19 cellular contexts compared by ENCODE assay signal in genomic region chr6:149154137-149154900, GRCh38.
DNase-seq lines count a peak whose midpoint lies in the region; ATAC-seq and TF ChIP-seq lines count a peak whose summit lies in the region.
"Had no signal": no experiment of that assay in that cellular context is flagged by ENCODE, and none has a peak within 500 bp of the region (broad histone marks: within the 10 kb centered on the region; RNA-seq: fewer than 3 reads in every experiment).

No MANE protein-coding gene starts in this region.

- H3K27me3 ChIP-seq in CD4-positive, alpha-beta memory T cell (ENCODE audit: insufficient read depth, low read length): no peaks in the 10 kb centered on the region
- no peaks in the 10 kb centered on the region for H3K27me3 ChIP-seq in GM23338 (ENCODE audit: insufficient read depth)
- no peaks in the 10 kb centered on the region for H3K27me3 ChIP-seq in right lobe of liver
- H3K27me3 ChIP-seq in H7 (ENCODE audit: control insufficient read depth, insufficient read depth, low read length): no peaks in the 10 kb centered on the region
- H3K27me3 ChIP-seq: BE2C, breast epithelium had no signal

- no peaks in the 10 kb centered on the region for H4K20me1 ChIP-seq in GM23338 (replicated peaks; ENCODE audit: insufficient read depth)

- peak overlapping the region; percentile 83 to 97 (median 93) for H3K27ac Mint-ChIP-seq in CD4-positive, alpha-beta memory T cell
- no peak overlapping the region; the same call in 1 of the 2 replicates for H3K27ac Mint-ChIP-seq in GM23338
- peak overlapping the region; percentile 51 to 70 for H3K27ac Mint-ChIP-seq in activated naive CD4-positive, alpha-beta T cell treated with anti-CD3 and anti-CD28 coated beads, Interleukin-2, amount 50 U/mL, for 72 hours
- H3K27ac Mint-ChIP-seq in immature natural killer cell: peak overlapping the region in 4 of 6 donors; percentile 40 to 80 (median 57)
- H3K27ac Mint-ChIP-seq: mesothelial cell of epicardium had no signal

- intact Hi-C loops in CD4-positive, alpha-beta memory T cell (cut with micrococcal nuclease): no loop called here
- intact Hi-C loops in right lobe of liver (cut with DNase I): no loop called here

- no peaks in the 10 kb centered on the region for H3K27me3 Mint-ChIP-seq in CD4-positive, alpha-beta memory T cell
- H3K27me3 Mint-ChIP-seq in GM23338 (ENCODE audit: insufficient read depth, low read depth, poor library complexity) (peaks cover 4% of the 10 kb centered on the region), immature natural killer cell (ENCODE audit: low read depth in 3 of 3) (peaks cover 0 to 3% (median 2%) of the 10 kb centered on the region in 3 donors)

- no peak overlapping the region for H3K4me2 ChIP-seq in GM23338

- peak overlapping the region; percentile 24 for H3K27ac ChIP-seq in CD4-positive, alpha-beta memory T cell (ENCODE audit: low read depth, low read length)
- no peak overlapping the region for H3K27ac ChIP-seq in GM23338 (ENCODE audit: low read depth)
- no peak overlapping the region for H3K27ac ChIP-seq in right lobe of liver
- H3K27ac ChIP-seq: SJCRH30, thoracic aorta had no signal

- H3K4me3 Mint-ChIP-seq in CD4-positive, alpha-beta memory T cell: peak overlapping the region in 6 of 8 donors; percentile 63 to 90 (median 73)
- H3K4me3 Mint-ChIP-seq in GM23338 (no peak overlapping the region), immature natural killer cell (peak overlapping the region in 1 of 5 donors; percentile 44)
- H3K4me3 Mint-ChIP-seq: mesothelial cell of epicardium had no signal

- POLR2A ChIA-PET in CD4-positive, alpha-beta memory T cell (lab: Charles Lee; ENCODE audit: partially characterized antibody): interaction anchor here (0.8 to 3.5 kb wide), 12 partner anchors 9 to 163 kb away, joined by 3 to 20 read pairs (median 7); partner anchors contain the start of gene TAB2

- TF ChIP-seq CTCF in GM23338 (conservative IDR thresholded peaks at IDR 0.05; ENCODE audit: low read depth in 2 of 2) (0 out of 4 replicates have a peak, but pooled peaks of 1 of the 2 experiments have one; percentile 1), right lobe of liver (IDR thresholded peaks at IDR 0.05) (no peak)

- H3F3A ChIP-seq in GM23338 (replicated peaks; ENCODE audit: low read depth): no peaks in the 10 kb centered on the region

- H3K36me3 ChIP-seq in CD4-positive, alpha-beta memory T cell (ENCODE audit: insufficient read depth, low read length): no peaks in the 10 kb centered on the region
- H3K36me3 ChIP-seq in GM23338 (ENCODE audit: insufficient read depth): no peaks in the 10 kb centered on the region
- H3K36me3 ChIP-seq in right lobe of liver: no peaks in the 10 kb centered on the region
- H3K36me3 ChIP-seq in H7 (replicated peaks; ENCODE audit: control insufficient read depth, insufficient read depth, low read length): no peaks in the 10 kb centered on the region
- H3K36me3 ChIP-seq: BE2C, breast epithelium, SJCRH30, thoracic aorta had no signal

- peaks cover 35 to 71% (median 54%) of the 10 kb centered on the region in 4 donors for H3K4me1 Mint-ChIP-seq in CD4-positive, alpha-beta memory T cell
- H3K4me1 Mint-ChIP-seq in GM23338: peaks cover 14% of the 10 kb centered on the region
- H3K4me1 Mint-ChIP-seq in immature natural killer cell: peaks cover 0 to 20% of the 10 kb centered on the region in 2 donors
- H3K4me1 Mint-ChIP-seq: mesothelial cell of epicardium had no signal

- no peak overlapping the region for H3K4me3 ChIP-seq in CD4-positive, alpha-beta memory T cell (ENCODE audit: low read length in 2 of 2)
- no peak overlapping the region for H3K4me3 ChIP-seq in GM23338
- no peak overlapping the region for H3K4me3 ChIP-seq in right lobe of liver
- H3K4me3 ChIP-seq in H7 (ENCODE audit: insufficient read depth, low read depth, low read length): no peak overlapping the region
- H3K4me3 ChIP-seq: SJCRH30, thoracic aorta had no signal

- peak overlapping the region; percentile 80 for H2AFZ ChIP-seq in GM23338

- H3K9me3 Mint-ChIP-seq in CD4-positive, alpha-beta memory T cell: peaks cover 0 to 12% (median 3%) of the 10 kb centered on the region in 8 donors
- H3K9me3 Mint-ChIP-seq in GM23338 (peaks cover 2% of the 10 kb centered on the region; the same call in 1 of the 3 replicates), immature natural killer cell (peaks cover 0 to 1% (median 0%) of the 10 kb centered on the region in 6 donors)
- H3K9me3 Mint-ChIP-seq in activated naive CD4-positive, alpha-beta T cell treated with anti-CD3 and anti-CD28 coated beads, Interleukin-2, amount 50 U/mL, for 72 hours: peaks cover 10 to 31% of the 10 kb centered on the region in 2 donors

- peak in 2 of 5 donors; percentile 22 to 32 for DNase-seq in CD4-positive, alpha-beta memory T cell
- DNase-seq in GM23338 (ENCODE audit: low spot score): no peak
- no peak for DNase-seq in activated naive CD4-positive, alpha-beta T cell treated with anti-CD3 and anti-CD28 coated beads, Interleukin-2, amount 50 U/mL, for 72 hours (ENCODE audit: low spot score in 2 of 2)
- peak in 2 of 3 donors; percentile 11 to 23 for DNase-seq in immature natural killer cell
- no peak for DNase-seq in right lobe of liver
- no peak for DNase-seq in H7
- no peak for DNase-seq in Ammon's horn (ENCODE audit: low spot score)
- DNase-seq: activated CD4-positive, alpha-beta T cell treated with anti-CD3 and anti-CD28 coated beads for 4 hours; activated effector memory CD4-positive, alpha-beta T cell treated with anti-CD3 and anti-CD28 coated beads, Interleukin-2, amount 50 U/mL, for 16 hours; BE2C; hippocampal formation; NCI-H2029 treated with DMSO at 0.1 percent for 48 hours; NCI-H524; right cardiac atrium; SJCRH30; stimulated activated CD4-positive, alpha-beta T cell treated with anti-CD3 and anti-CD28 coated beads, Interleukin-2, amount 100 ng/mL, for 48 hours had no signal

- WGBS in right lobe of liver (ENCODE audit: insufficient coverage, low coverage, low lambda C conversion rate, missing lambda C conversion rate): 64% methylated on average over 2 of the region's 2 CpGs

- H3K9me2 ChIP-seq in GM23338 (ENCODE audit: insufficient read depth): peaks cover 22% of the 10 kb centered on the region; the same call in 1 of the 2 replicates

- CTCF ChIA-PET in CD4-positive, alpha-beta memory T cell (lab: Charles Lee; ENCODE audit: partially characterized antibody): interaction anchor here (0.9 to 2.0 kb wide), 5 partner anchors 10 to 74 kb away, joined by 3 to 7 read pairs (median 4); no protein-coding TSS in a partner anchor

- ATAC-seq in GM23338 (no peak), right lobe of liver (no peak)
- peak in 1 of 2 donors; percentile 8 for ATAC-seq in activated naive CD4-positive, alpha-beta T cell treated with anti-CD3 and anti-CD28 coated beads, Interleukin-2, amount 50 U/mL, for 72 hours
- ATAC-seq: right cardiac atrium had no signal

- H3K9me3 ChIP-seq in CD4-positive, alpha-beta memory T cell (ENCODE audit: control insufficient read depth in 1 of 2, low read length in 2 of 2): no peaks in the 10 kb centered on the region
- H3K9me3 ChIP-seq in right lobe of liver: no peaks in the 10 kb centered on the region
- H3K9me3 ChIP-seq: BE2C, breast epithelium, SJCRH30, thoracic aorta had no signal

- H3K79me2 ChIP-seq in GM23338 (replicated peaks; ENCODE audit: insufficient read depth): no peaks in the 10 kb centered on the region

- TF ChIP-seq POLR2A in right lobe of liver (IDR thresholded peaks at IDR 0.05): no peak

- peaks cover 54% of the 10 kb centered on the region for H3K4me1 ChIP-seq in CD4-positive, alpha-beta memory T cell (ENCODE audit: insufficient read depth, low read length)
- H3K4me1 ChIP-seq in GM23338 (ENCODE audit: insufficient read depth) (peaks cover 16% of the 10 kb centered on the region), right lobe of liver (no peaks in the 10 kb centered on the region)
- H3K4me1 ChIP-seq: BE2C, breast epithelium, SJCRH30 had no signal

- peaks cover 30 to 35% of the 10 kb centered on the region in 2 donors for H3K36me3 Mint-ChIP-seq in CD4-positive, alpha-beta memory T cell
- no peaks in the 10 kb centered on the region for H3K36me3 Mint-ChIP-seq in GM23338 (ENCODE audit: low read depth)
- H3K36me3 Mint-ChIP-seq in activated naive CD4-positive, alpha-beta T cell treated with anti-CD3 and anti-CD28 coated beads, Interleukin-2, amount 50 U/mL, for 72 hours: peaks cover 16 to 84% of the 10 kb centered on the region in 2 donors
- H3K36me3 Mint-ChIP-seq in immature natural killer cell: peaks cover 0 to 2% (median 0%) of the 10 kb centered on the region in 3 donors
- H3K36me3 Mint-ChIP-seq: mesothelial cell of epicardium had no signal

TF ChIP-seq in GM23338, 12 proteins besides CTCF, POLR2A, EP300 and RAD21 (continues in another document):
- TF ChIP-seq ZNF331 (CRISPR knock-in tag; IDR thresholded peaks at IDR 0.05; ENCODE audit: low read depth): no peak
- no peak for TF ChIP-seq EZH2phosphoT487 (IDR thresholded peaks at IDR 0.05; ENCODE audit: unreplicated experiment)
- no peak for TF ChIP-seq REST (IDR thresholded peaks at IDR 0.05; ENCODE audit: unreplicated experiment)
- no peak for TF ChIP-seq POLR2AphosphoS5 (IDR thresholded peaks at IDR 0.05; ENCODE audit: low read depth)
- TF ChIP-seq STAT1 (IDR thresholded peaks at IDR 0.05; ENCODE audit: unreplicated experiment): no peak

Comparison
In these comparisons a context has a peak if more than half of its experiments do, and no peak if none do; other contexts are left out.
1. DNase-seq: peak in immature natural killer cell (2 of 3); none in GM23338 (single experiment), activated naive CD4-positive, alpha-beta T cell treated with anti-CD3 and anti-CD28 coated beads, Interleukin-2, amount 50 U/mL, for 72 hours (0 of 2), right lobe of liver (0 of 3), H7 (single experiment) and Ammon's horn (single experiment).